Comparison of ENCODE assay signal across 7 cellular contexts in the genomic region with DNA sequence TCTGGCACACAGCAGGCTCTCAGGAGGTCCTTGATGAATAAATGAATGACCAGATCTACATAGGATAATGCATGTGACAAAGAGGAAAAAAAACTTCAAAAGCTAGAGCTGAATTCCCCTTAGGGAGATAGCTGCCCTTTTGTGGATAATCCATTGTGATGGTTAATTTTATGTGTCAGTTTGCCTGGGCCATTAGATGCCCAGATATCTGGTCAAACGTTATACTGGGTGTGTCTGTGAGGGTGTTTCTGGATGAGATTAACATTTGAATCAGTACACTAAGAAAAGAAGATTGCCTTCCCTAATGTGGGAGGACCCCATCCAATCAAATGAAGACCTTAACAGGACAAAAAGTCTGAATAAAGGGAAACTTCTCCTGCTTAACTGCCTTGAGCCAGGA.
"Had no signal": no experiment of that assay in that cellular context is flagged by ENCODE, and none has a peak within 500 bp of the region (broad histone marks: within the 10 kb centered on the region; RNA-seq: fewer than 3 reads in every experiment).

No MANE protein-coding gene starts in this region.

- H3K4me3 ChIP-seq: K562 had no signal

- DNase-seq: IMR-90, KBM-7, KG1 had no signal

- FAIRE-seq: HepG2, HTR-8/SVneo, K562 had no signal

- H3K27ac ChIP-seq: HL-60 had no signal
